Comparison of ENCODE assay signal across 12 cellular contexts in the genomic region with DNA sequence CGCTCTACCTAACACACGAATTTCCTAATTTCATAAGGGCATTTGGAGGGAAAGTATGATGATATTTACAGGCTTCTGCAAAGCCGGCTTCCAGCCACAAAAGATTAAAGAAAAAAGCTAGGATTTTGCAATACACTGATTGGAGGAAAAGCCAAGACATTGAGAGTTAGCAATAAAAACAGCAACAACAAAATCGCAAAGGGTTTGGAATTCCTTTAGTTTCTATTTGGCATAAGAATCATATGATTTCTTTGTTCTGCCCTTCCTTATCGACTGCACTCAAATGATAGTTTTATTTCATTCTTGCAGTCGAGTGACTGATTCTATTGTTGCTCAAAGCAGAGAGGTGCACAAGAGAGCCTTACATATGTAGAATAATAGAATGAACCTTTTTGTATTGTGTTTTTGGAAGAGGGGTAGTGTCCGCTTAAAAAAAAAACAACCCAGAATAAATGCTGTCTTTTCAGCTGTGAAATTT. TPM values are rescaled to one million over a fixed set of nuclear protein-coding genes. Genes with fewer than 3 reads are reported as not detected.
A peak's percentile ranks its signal among the peaks of the same experiment; 100 is the strongest.
DNase-seq lines count a peak whose midpoint lies in the region; ATAC-seq, FAIRE-seq and TF ChIP-seq lines count a peak whose summit lies in the region.
"Had no signal": no experiment of that assay in that cellular context is flagged by ENCODE, and none has a peak within 500 bp of the region (broad histone marks: within the 10 kb centered on the region; RNA-seq: fewer than 3 reads in every experiment).

No MANE protein-coding gene starts in this region.

- TF ChIP-seq POLR2A in heart left ventricle (IDR thresholded peaks at IDR 0.05) (no peak), uterus (IDR thresholded peaks at IDR 0.05) (no peak)

- no peaks in the 10 kb centered on the region for H3K36me3 Mint-ChIP-seq in activated naive CD4-positive, alpha-beta T cell treated with anti-CD3 and anti-CD28 coated beads for 36 hours (ENCODE audit: low read depth)
- H3K36me3 Mint-ChIP-seq in activated naive CD8-positive, alpha-beta T cell treated with anti-CD3 and anti-CD28 coated beads for 36 hours = peaks cover 3% of the 10 kb centered on the region

- H3K4me3 Mint-ChIP-seq in activated naive CD4-positive, alpha-beta T cell treated with anti-CD3 and anti-CD28 coated beads for 36 hours = no peak overlapping the region
- no peak overlapping the region for H3K4me3 Mint-ChIP-seq in activated naive CD8-positive, alpha-beta T cell treated with anti-CD3 and anti-CD28 coated beads for 36 hours

- H4K91ac ChIP-seq in neuronal stem cell (ENCODE audit: low read depth, low read length, poor library complexity) = no peak overlapping the region

- H3K4me1 Mint-ChIP-seq in activated naive CD4-positive, alpha-beta T cell treated with anti-CD3 and anti-CD28 coated beads for 36 hours (ENCODE audit: low read depth) = peaks cover 8% of the 10 kb centered on the region
- H3K4me1 Mint-ChIP-seq in activated naive CD8-positive, alpha-beta T cell treated with anti-CD3 and anti-CD28 coated beads for 36 hours = peaks cover 4% of the 10 kb centered on the region

- CTCF ChIA-PET in activated naive CD4-positive, alpha-beta T cell treated with anti-CD3 and anti-CD28 coated beads for 36 hours (lab: Charles Lee) = no interaction called here

- H3K27me3 Mint-ChIP-seq in activated naive CD4-positive, alpha-beta T cell treated with anti-CD3 and anti-CD28 coated beads for 36 hours (ENCODE audit: low read depth) = peaks cover 38% of the 10 kb centered on the region
- peaks cover 69% of the 10 kb centered on the region for H3K27me3 Mint-ChIP-seq in activated naive CD8-positive, alpha-beta T cell treated with anti-CD3 and anti-CD28 coated beads for 36 hours

- no peak overlapping the region for H2BK5ac ChIP-seq in neuronal stem cell (ENCODE audit: low read length)

- peak overlapping the region in 5 of 12 donors; percentile 0 to 31 (median 4) for H3K4me3 ChIP-seq in heart left ventricle
- no peak overlapping the region for H3K4me3 ChIP-seq in neuronal stem cell (ENCODE audit: low read length in 2 of 2)
- H3K4me3 ChIP-seq in uterus = peak overlapping the region; percentile 8 to 12
- H3K4me3 ChIP-seq: adrenal gland had no signal

- peaks cover 15 to 67% (median 57%) of the 10 kb centered on the region in 12 donors for H3K4me1 ChIP-seq in heart left ventricle
- peaks cover 25 to 45% of the 10 kb centered on the region in 2 donors for H3K4me1 ChIP-seq in neuronal stem cell (ENCODE audit: control insufficient read depth in 2 of 2, insufficient read depth in 1 of 2, low read depth in 1 of 2, low read length in 2 of 2)
- peaks cover 5 to 16% of the 10 kb centered on the region in 2 donors for H3K4me1 ChIP-seq in uterus

- no peak for TF ChIP-seq CTCF in heart left ventricle (IDR thresholded peaks at IDR 0.05)
- TF ChIP-seq CTCF in uterus (IDR thresholded peaks at IDR 0.05) = no peak

- H2AK5ac ChIP-seq in neuronal stem cell (ENCODE audit: low read depth, low read length) = no peak overlapping the region

- H3K27me3 ChIP-seq in heart left ventricle = no peaks in the 10 kb centered on the region
- H3K27me3 ChIP-seq in neuronal stem cell (ENCODE audit: control insufficient read depth in 3 of 3, insufficient read depth in 3 of 3, low read depth in 1 of 3, low read length in 3 of 3) = no peaks in the 10 kb centered on the region
- no peaks in the 10 kb centered on the region for H3K27me3 ChIP-seq in uterus
- H3K27me3 ChIP-seq: adrenal gland had no signal

- no peaks in the 10 kb centered on the region for H3K9me3 Mint-ChIP-seq in activated naive CD4-positive, alpha-beta T cell treated with anti-CD3 and anti-CD28 coated beads for 36 hours
- no peaks in the 10 kb centered on the region for H3K9me3 Mint-ChIP-seq in activated naive CD8-positive, alpha-beta T cell treated with anti-CD3 and anti-CD28 coated beads for 36 hours

- no peak overlapping the region for H3K4me2 ChIP-seq in neuronal stem cell (ENCODE audit: insufficient read depth, low read length, poor library complexity, severe bottlenecking)

- no peak overlapping the region for H2BK120ac ChIP-seq in neuronal stem cell (ENCODE audit: low read depth, low read length)

- intact Hi-C loops in heart left ventricle (cut with DNase I) = loop anchor here in 8 of 10 donors (5.0 to 10.0 kb wide), 7 partner anchors 67 to 194 kb away; no protein-coding TSS in a partner anchor
- intact Hi-C loops in Right ventricle myocardium inferior (cut with DNase I) = loop anchor here (5.0 kb wide), 4 partner anchors 52 to 137 kb away; no protein-coding TSS in a partner anchor
- intact Hi-C loops in uterus (cut with DNase I; ENCODE audit: low total_unique reads) = no loop called here
- intact Hi-C loops in activated naive CD4-positive, alpha-beta T cell treated with anti-CD3 and anti-CD28 coated beads for 36 hours (cut with micrococcal nuclease) = no loop called here

- H2BK12ac ChIP-seq in neuronal stem cell (ENCODE audit: low read length) = no peak overlapping the region

- no peak overlapping the region for H3K14ac ChIP-seq in neuronal stem cell (ENCODE audit: low read length)

- H3K23ac ChIP-seq in neuronal stem cell (ENCODE audit: low read depth, low read length, poor library complexity) = no peak overlapping the region

- H3K27ac ChIP-seq in heart left ventricle = peak overlapping the region in 10 of 12 donors; percentile 4 to 99 (median 38)
- peak overlapping the region; percentile 5 for H3K27ac ChIP-seq in neuronal stem cell (replicated peaks; ENCODE audit: low read length)
- peak overlapping the region; percentile 95 to 99 for H3K27ac ChIP-seq in uterus

- H3K9ac ChIP-seq in neuronal stem cell (ENCODE audit: low read depth, low read length, poor library complexity) = no peak overlapping the region

- H3K36me3 ChIP-seq in heart left ventricle (peaks cover 0 to 6% (median 0%) of the 10 kb centered on the region in 9 donors), neuronal stem cell (replicated peaks in 1 of 2; ENCODE audit: control insufficient read depth in 2 of 2, insufficient read depth in 2 of 2, low read length in 2 of 2) (peaks cover 0 to 10% of the 10 kb centered on the region in 2 donors), uterus (no peaks in the 10 kb centered on the region)

- no peaks in the 10 kb centered on the region for H3K9me3 ChIP-seq in heart left ventricle
- H3K9me3 ChIP-seq in neuronal stem cell (replicated peaks in 1 of 2; ENCODE audit: control insufficient read depth in 2 of 2, insufficient read depth in 1 of 2, low read depth in 1 of 2, low read length in 2 of 2) = peaks cover 0 to 2% of the 10 kb centered on the region in 2 donors
- no peaks in the 10 kb centered on the region for H3K9me3 ChIP-seq in uterus
- H3K9me3 ChIP-seq: adrenal gland had no signal

- no peaks in the 10 kb centered on the region for H3K79me1 ChIP-seq in neuronal stem cell (ENCODE audit: low read depth, low read length)

- H2BK15ac ChIP-seq in neuronal stem cell (ENCODE audit: low read length) = no peak overlapping the region

- H2AFZ ChIP-seq in neuronal stem cell (ENCODE audit: low read length) = peak overlapping the region; percentile 44

- no peak overlapping the region for H3K4ac ChIP-seq in neuronal stem cell (ENCODE audit: low read length)

- no peak for ATAC-seq in heart left ventricle
- ATAC-seq in Right ventricle myocardium inferior = no peak
- ATAC-seq: right cardiac atrium had no signal

- 30 to 44% (median 33%) methylated on average over 7 of the region's 7 CpGs for WGBS in heart left ventricle, 4 donors
- no CpG with 5 or more reads among the region's 7 CpGs for WGBS in neuronal stem cell (ENCODE audit: extremely low coverage in 2 of 2, insufficient read length in 2 of 2, insufficient replicate concordance in 1 of 2), 2 donors

- H4K8ac ChIP-seq in neuronal stem cell (ENCODE audit: low read depth, low read length) = no peak overlapping the region

- DNase-seq in heart left ventricle = no peak
- DNase-seq in Right ventricle myocardium inferior (ENCODE audit: missing footprints) = no peak
- no peak for DNase-seq in neuronal stem cell (ENCODE audit: low spot score)
- DNase-seq in uterus = no peak
- no peak for DNase-seq in activated naive CD4-positive, alpha-beta T cell treated with anti-CD3 and anti-CD28 coated beads for 36 hours
- DNase-seq in activated naive CD8-positive, alpha-beta T cell treated with anti-CD3 and anti-CD28 coated beads for 36 hours = no peak
- DNase-seq in RCC 7860 (ENCODE audit: low spot score) = no peak
- DNase-seq: adrenal gland, NCI-H187 treated with DMSO at 0.1 percent for 48 hours, right cardiac atrium, T-helper 9 cell had no signal

- H3K27ac Mint-ChIP-seq in activated naive CD4-positive, alpha-beta T cell treated with anti-CD3 and anti-CD28 coated beads for 36 hours = no peak overlapping the region
- H3K27ac Mint-ChIP-seq in activated naive CD8-positive, alpha-beta T cell treated with anti-CD3 and anti-CD28 coated beads for 36 hours = no peak overlapping the region

- FAIRE-seq in endometrium (lab: Jason Lieb, UNC) (peak; percentile 80), RCC 7860 (lab: Jason Lieb, UNC) (no peak)

- no peak overlapping the region for H3K18ac ChIP-seq in neuronal stem cell (ENCODE audit: low read length)

RNA-seq across cellular contexts. Expression of a gene that starts 3.9 kb away (rescaled TPM):
- 10 to 100 TPM; 50.7 to 84.4 (median 70.9) TPM for total RNA-seq in heart left ventricle
- polyA plus RNA-seq in heart left ventricle = 10 to 100 TPM; 16.0 to 25.5 TPM
- 64.1 TPM for total RNA-seq in Right ventricle myocardium inferior
- 101 TPM for polyA plus RNA-seq in neuronal stem cell (2013, experiment 1 of 2)
- 101 TPM for polyA plus RNA-seq in neuronal stem cell (2013, experiment 2 of 2)
- total RNA-seq in uterus = 100 to 1,000 TPM in 2 of 4 donors, 10 to 100 TPM in 2; 32.4 to 174 (median 127) TPM
- total RNA-seq in activated naive CD4-positive, alpha-beta T cell treated with anti-CD3 and anti-CD28 coated beads for 36 hours = 1 to 10 TPM; 4.0 to 4.3 TPM
- total RNA-seq in activated naive CD8-positive, alpha-beta T cell treated with anti-CD3 and anti-CD28 coated beads for 36 hours = 1 to 10 TPM; 1.2 to 1.5 TPM

Comparison
In these comparisons a context has a peak if more than half of its experiments do, and no peak if none do; other contexts are left out.
1. H3K27ac ChIP-seq: peak in every context shown above with its lines; median percentile 97 in uterus; 38 in heart left ventricle; 5 in neuronal stem cell.
2. H3K4me3 ChIP-seq: peak in uterus (2 of 2); none in neuronal stem cell (0 of 2).
3. RNA of a gene that starts 3.9 kb away (total RNA-seq): 32.4 to 174 TPM in uterus, 50.7 to 84.4 TPM in heart left ventricle and 64.1 TPM in Right ventricle myocardium inferior (single experiment); 4.0 to 4.3 TPM in activated naive CD4-positive, alpha-beta T cell treated with anti-CD3 and anti-CD28 coated beads for 36 hours and 1.2 to 1.5 TPM in activated naive CD8-positive, alpha-beta T cell treated with anti-CD3 and anti-CD28 coated beads for 36 hours; every median in the first group is over 4 times any median in the second.
4. intact Hi-C loops: an anchor here in heart left ventricle (5.0 to 10.0 kb wide) and Right ventricle myocardium inferior (5.0 kb wide); none called in uterus and activated naive CD4-positive, alpha-beta T cell treated with anti-CD3 and anti-CD28 coated beads for 36 hours.